Comparison of ENCODE assay signal across 8 cellular contexts in genomic region chr12:48852734-48853168, GRCh38. TPM values are rescaled to one million over a fixed set of nuclear protein-coding genes. Genes with fewer than 3 reads are reported as not detected.
DNase-seq lines count a peak whose midpoint lies in the region; ATAC-seq and TF ChIP-seq lines count a peak whose summit lies in the region.

No MANE protein-coding gene starts in this region.

- peaks cover 15% of the 10 kb centered on the region for H3K36me3 Mint-ChIP-seq in activated T-cell treated with anti-CD3 and anti-CD28 coated beads, Interleukin-2, amount 50 U/mL, for 4 hours (ENCODE audit: insufficient read depth)
- H3K36me3 Mint-ChIP-seq in WTC11: peaks cover 4% of the 10 kb centered on the region

- peaks cover 33% of the 10 kb centered on the region for H3K4me1 Mint-ChIP-seq in activated T-cell treated with anti-CD3 and anti-CD28 coated beads, Interleukin-2, amount 50 U/mL, for 4 hours (ENCODE audit: low read depth)
- H3K4me1 Mint-ChIP-seq in WTC11: peaks cover 20% of the 10 kb centered on the region

- H3K27ac ChIP-seq in iPS DF 6.9 (ENCODE audit: low read length) (no peak overlapping the region), stomach (peak overlapping the region; percentile 53 to 94 (median 91))

- H3K9me3 ChIP-seq in iPS DF 6.9 (ENCODE audit: control insufficient read depth, insufficient read depth, low read length): no peaks in the 10 kb centered on the region
- no peaks in the 10 kb centered on the region for H3K9me3 ChIP-seq in stomach

- intact Hi-C loops in stomach (cut with DNase I; ENCODE audit: low total_unique reads): no loop called here

- no CpG with 5 or more reads among the region's 5 CpGs for WGBS in iPS DF 6.9 (ENCODE audit: insufficient coverage, insufficient read length)
- 0 to 1% (median 0%) methylated on average over 5 of the region's 5 CpGs for WGBS in stomach, 5 donors

- no peak for TF ChIP-seq CTCF in WTC11 (IDR thresholded peaks at IDR 0.05)
- TF ChIP-seq CTCF in stomach (IDR thresholded peaks at IDR 0.05): no peak

- CTCF ChIA-PET in WTC11 (lab: Charles Lee): interaction anchor here (0.5 to 6.9 kb wide), 53 partner anchors 11 to 436 kb away, joined by 3 to 352 read pairs (median 6); partner anchors contain the start of genes ARF3, CACNB3, DDN and FKBP11

- H3K4me1 ChIP-seq in iPS DF 6.9 (ENCODE audit: control insufficient read depth, insufficient read depth, low read length): peaks cover 1% of the 10 kb centered on the region; the same call in 1 of the 2 replicates
- peaks cover 18 to 44% (median 36%) of the 10 kb centered on the region in 4 donors for H3K4me1 ChIP-seq in stomach

- TF ChIP-seq POLR2A in stomach (IDR thresholded peaks at IDR 0.05): peak in 1 of 4 donors; percentile 2

- H3K27me3 Mint-ChIP-seq in activated T-cell treated with anti-CD3 and anti-CD28 coated beads, Interleukin-2, amount 50 U/mL, for 4 hours (ENCODE audit: low read depth): no peaks in the 10 kb centered on the region
- no peaks in the 10 kb centered on the region for H3K27me3 Mint-ChIP-seq in WTC11 (ENCODE audit: low read depth)

- TF ChIP-seq EP300 in stomach (IDR thresholded peaks at IDR 0.05): no peak

- POLR2A ChIA-PET in WTC11 (lab: Charles Lee): interaction anchor here (0.8 to 3.2 kb wide), 7 partner anchors 12 to 38 kb away, joined by 3 to 24 read pairs (median 8); partner anchors contain the start of gene RND1

- peak overlapping the region; percentile 96 for H3K4me3 Mint-ChIP-seq in activated T-cell treated with anti-CD3 and anti-CD28 coated beads, Interleukin-2, amount 50 U/mL, for 4 hours
- peak overlapping the region; percentile 94 for H3K4me3 Mint-ChIP-seq in WTC11

- H3K27ac Mint-ChIP-seq in WTC11: peak overlapping the region; percentile 95

- H3K9me3 Mint-ChIP-seq in activated T-cell treated with anti-CD3 and anti-CD28 coated beads, Interleukin-2, amount 50 U/mL, for 4 hours: no peaks in the 10 kb centered on the region
- H3K9me3 Mint-ChIP-seq in WTC11: no peaks in the 10 kb centered on the region

- no peak for DNase-seq in activated T-cell treated with anti-CD3 and anti-CD28 coated beads, Interleukin-2, amount 50 U/mL, for 4 hours
- no peak for DNase-seq in activated T-cell treated with anti-CD3 and anti-CD28 coated beads, Interleukin-2, amount 50 U/mL, for 1 hour
- DNase-seq in WTC11 (ENCODE audit: low spot score): no peak
- no peak for DNase-seq in iPS DF 6.9 (ENCODE audit: low read depth, low spot score)
- no peak for DNase-seq in stomach
- DNase-seq in LoVo (ENCODE audit: low spot score): no peak
- no peak for DNase-seq in NCI-H1694 (lab: John Stamatoyannopoulos, UW)

- H3K36me3 ChIP-seq in iPS DF 6.9 (ENCODE audit: control insufficient read depth, insufficient read depth, low read length) (0 out of 2 replicates have a peak, but pooled peaks cover 4% of the 10 kb centered on the region), stomach (peaks cover 3 to 27% (median 20%) of the 10 kb centered on the region in 4 donors)

- H3K4me3 ChIP-seq in iPS DF 6.9 (ENCODE audit: low read length) (peak overlapping the region; percentile 23; the same call in 1 of the 2 replicates), stomach (peak overlapping the region; percentile 64 to 98 (median 96))

- no peak for ATAC-seq in activated T-cell treated with anti-CD3 and anti-CD28 coated beads, Interleukin-2, amount 50 U/mL, for 4 hours
- ATAC-seq in WTC11 (peak; percentile 6; the same call in 1 of the 2 replicates), GM21786 (IDR thresholded peaks at IDR 0.05; ENCODE audit: unreplicated experiment) (no peak)

- no peaks in the 10 kb centered on the region for H3K27me3 ChIP-seq in iPS DF 6.9 (ENCODE audit: control insufficient read depth, insufficient read depth, low read length)
- no peaks in the 10 kb centered on the region for H3K27me3 ChIP-seq in stomach

TF ChIP-seq in WTC11, 78 proteins besides CTCF, POLR2A, EP300 and RAD21:
- TF ChIP-seq EMX1 (CRISPR knock-in tag; IDR thresholded peaks at IDR 0.05) (no peak), ERG (CRISPR knock-in tag; IDR thresholded peaks at IDR 0.05) (no peak), NR2C2 (CRISPR knock-in tag; IDR thresholded peaks at IDR 0.05) (no peak), USF1 (CRISPR knock-in tag; IDR thresholded peaks at IDR 0.05) (no peak), GABPB1 (CRISPR knock-in tag; IDR thresholded peaks at IDR 0.05) (no peak), ZNF317 (CRISPR knock-in tag; IDR thresholded peaks at IDR 0.05; ENCODE audit: borderline replicate concordance, low read depth) (no peak), ZNF219 (CRISPR knock-in tag; IDR thresholded peaks at IDR 0.05; ENCODE audit: borderline replicate concordance) (no peak), KAT7 (CRISPR knock-in tag; IDR thresholded peaks at IDR 0.05; ENCODE audit: borderline replicate concordance) (no peak)
- TF ChIP-seq, protein P1, sequence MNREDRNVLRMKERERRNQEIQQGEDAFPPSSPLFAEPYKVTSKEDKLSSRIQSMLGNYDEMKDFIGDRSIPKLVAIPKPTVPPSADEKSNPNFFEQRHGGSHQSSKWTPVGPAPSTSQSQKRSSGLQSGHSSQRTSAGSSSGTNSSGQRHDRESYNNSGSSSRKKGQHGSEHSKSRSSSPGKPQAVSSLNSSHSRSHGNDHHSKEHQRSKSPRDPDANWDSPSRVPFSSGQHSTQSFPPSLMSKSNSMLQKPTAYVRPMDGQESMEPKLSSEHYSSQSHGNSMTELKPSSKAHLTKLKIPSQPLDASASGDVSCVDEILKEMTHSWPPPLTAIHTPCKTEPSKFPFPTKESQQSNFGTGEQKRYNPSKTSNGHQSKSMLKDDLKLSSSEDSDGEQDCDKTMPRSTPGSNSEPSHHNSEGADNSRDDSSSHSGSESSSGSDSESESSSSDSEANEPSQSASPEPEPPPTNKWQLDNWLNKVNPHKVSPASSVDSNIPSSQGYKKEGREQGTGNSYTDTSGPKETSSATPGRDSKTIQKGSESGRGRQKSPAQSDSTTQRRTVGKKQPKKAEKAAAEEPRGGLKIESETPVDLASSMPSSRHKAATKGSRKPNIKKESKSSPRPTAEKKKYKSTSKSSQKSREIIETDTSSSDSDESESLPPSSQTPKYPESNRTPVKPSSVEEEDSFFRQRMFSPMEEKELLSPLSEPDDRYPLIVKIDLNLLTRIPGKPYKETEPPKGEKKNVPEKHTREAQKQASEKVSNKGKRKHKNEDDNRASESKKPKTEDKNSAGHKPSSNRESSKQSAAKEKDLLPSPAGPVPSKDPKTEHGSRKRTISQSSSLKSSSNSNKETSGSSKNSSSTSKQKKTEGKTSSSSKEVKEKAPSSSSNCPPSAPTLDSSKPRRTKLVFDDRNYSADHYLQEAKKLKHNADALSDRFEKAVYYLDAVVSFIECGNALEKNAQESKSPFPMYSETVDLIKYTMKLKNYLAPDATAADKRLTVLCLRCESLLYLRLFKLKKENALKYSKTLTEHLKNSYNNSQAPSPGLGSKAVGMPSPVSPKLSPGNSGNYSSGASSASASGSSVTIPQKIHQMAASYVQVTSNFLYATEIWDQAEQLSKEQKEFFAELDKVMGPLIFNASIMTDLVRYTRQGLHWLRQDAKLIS (CRISPR knock-in tag; IDR thresholded peaks at IDR 0.05; ENCODE audit: borderline replicate concordance): no peak

RNA-seq across cellular contexts. Expression of gene DDX23, which starts 0.8 kb away (rescaled TPM):
- total RNA-seq in activated T-cell treated with anti-CD3 and anti-CD28 coated beads, Interleukin-2, amount 50 U/mL, for 4 hours: 100 to 1,000 TPM; 117 to 127 (median 126) TPM
- total RNA-seq in WTC11 (2021): 91.1 to 107 TPM (median 93.4 TPM) in 3 replicates
- 10 to 100 TPM; 31.3 to 88.1 (median 82.2) TPM for total RNA-seq in stomach
- polyA plus RNA-seq in stomach: 10 to 100 TPM; 30.3 to 41.7 (median 34.2) TPM

RNA-seq across cellular contexts. Expression of gene RND1, which starts 12.9 kb away (rescaled TPM):
- total RNA-seq in activated T-cell treated with anti-CD3 and anti-CD28 coated beads, Interleukin-2, amount 50 U/mL, for 4 hours: 1 to 10 TPM; 1.3 to 2.2 (median 2.0) TPM
- total RNA-seq in WTC11 (2021): 7.6 to 9.1 TPM (median 8.5 TPM) in 3 replicates
- 10 to 100 TPM in 1 of 5 donors, 1 to 10 TPM in 3, not detected in 1; 3.5 to 21.0 (median 5.0) TPM for total RNA-seq in stomach
- polyA plus RNA-seq in stomach: 10 to 100 TPM; 12.2 to 20.5 (median 20.5) TPM

RNA-seq across cellular contexts. Expression of gene CACNB3, which starts 34.5 kb away (rescaled TPM):
- 1 to 10 TPM; 1.7 to 3.5 (median 2.3) TPM for total RNA-seq in activated T-cell treated with anti-CD3 and anti-CD28 coated beads, Interleukin-2, amount 50 U/mL, for 4 hours
- total RNA-seq in WTC11 (2021): 15.0 to 17.3 TPM (median 17.0 TPM) in 3 replicates
- 100 to 1,000 TPM in 1 of 5 donors, 10 to 100 TPM in 1, 1 to 10 TPM in 2, under 1 TPM in 1; under 0.01 to 140 (median 9.9) TPM for total RNA-seq in stomach
- 10 to 100 TPM; 11.8 to 18.4 (median 13.5) TPM for polyA plus RNA-seq in stomach
